ENCODE assay signal across 34 cellular contexts in the genomic region with DNA sequence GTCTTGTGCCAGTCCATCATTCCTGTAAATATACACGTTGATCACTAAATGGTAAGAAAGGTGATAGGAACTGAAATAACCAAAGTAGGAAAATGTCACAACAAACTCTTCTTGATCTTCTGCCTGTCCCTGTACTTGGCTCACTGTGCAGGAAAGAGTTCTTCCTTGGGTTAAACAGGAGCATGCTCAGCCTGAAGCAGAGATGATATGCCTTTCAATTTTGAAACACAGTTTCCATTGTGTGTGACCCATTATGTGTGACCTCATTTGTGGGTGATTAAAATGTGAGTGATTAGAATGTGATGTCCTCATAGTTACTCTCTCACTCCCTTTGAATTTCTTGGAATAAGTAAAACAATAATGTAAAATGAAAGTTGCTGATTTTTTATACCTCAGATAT.
"Had no signal": no experiment of that assay in that cellular context is flagged by ENCODE, and none has a peak within 500 bp of the region (broad histone marks: within the 10 kb centered on the region; RNA-seq: fewer than 3 reads in every experiment).

No MANE protein-coding gene starts in this region.

- H3K4me1 ChIP-seq: breast epithelium had no signal

- DNase-seq: activated B cell treated with CpG ODN at 0.5 μM for 24 hours; activated CD4-positive, alpha-beta memory T cell treated with anti-CD3 and anti-CD28 coated beads for 36 hours; activated CD4-positive, alpha-beta T cell treated with anti-CD3 and anti-CD28 coated beads for 4 hours; activated CD4-positive, alpha-beta T cell treated with anti-CD3 and anti-CD28 coated beads, Interleukin-2, amount 10 ng/mL, durations not matched to agents 24 days and 14 days; activated CD4-positive, alpha-beta T cell treated with anti-CD3 and anti-CD28 coated beads, Interleukin-2, amount 50 U/mL, for 1 hour; activated CD4-positive, alpha-beta T cell treated with anti-CD3 and anti-CD28 coated beads, Interleukin-2, amount 50 U/mL, for 4 hours; activated CD4-positive, CD25-positive, alpha-beta regulatory T cell treated with anti-CD3 and anti-CD28 coated beads, Interleukin-2, amount 50 U/mL, for 72 hours; activated CD8-positive, alpha-beta memory T cell treated with anti-CD3 and anti-CD28 coated beads, Interleukin-2, amount 50 U/mL, for 4 hours; activated CD8-positive, alpha-beta T cell treated with anti-CD3 and anti-CD28 coated beads for 36 hours; activated effector memory CD4-positive, alpha-beta T cell treated with anti-CD3 and anti-CD28 coated beads, Interleukin-2, amount 50 U/mL, for 16 hours; activated gamma-delta T cell treated with Interleukin-2 at 50 U/mL for 16 hours; activated naive CD4-positive, alpha-beta T cell; activated naive CD4-positive, alpha-beta T cell treated with anti-CD3 and anti-CD28 coated beads for 36 hours; activated naive CD4-positive, alpha-beta T cell treated with anti-CD3 and anti-CD28 coated beads, Interleukin-2, amount 50 U/mL, for 16 hours; activated naive CD8-positive, alpha-beta T cell treated with anti-CD3 and anti-CD28 coated beads for 36 hours; activated T-cell treated with anti-CD3 and anti-CD28 coated beads for 4 hours; activated T-cell treated with anti-CD3 and anti-CD28 coated beads, Interleukin-2, amount 50 U/mL, for 1 hour; activated T-cell treated with anti-CD3 and anti-CD28 coated beads, Interleukin-2, amount 50 U/mL, for 4 hours; activated T-cell treated with anti-CD3 and anti-CD28 coated beads, Interleukin-2, amount 50 U/mL, for 72 hours; adrenal gland; amniotic stem cell; aorta; body of pancreas; brain microvascular endothelial cell; central memory CD4-positive, alpha-beta T cell; T-helper 1 cell; T-helper 2 cell; T-helper 9 cell had no signal

- H3K36me3 ChIP-seq: adrenal gland, brain microvascular endothelial cell, breast epithelium had no signal

- FAIRE-seq: astrocyte, TTC549 had no signal

- ATAC-seq: activated CD8-positive, alpha-beta T cell treated with anti-CD3 and anti-CD28 coated beads for 36 hours; activated naive CD4-positive, alpha-beta T cell treated with anti-CD3 and anti-CD28 coated beads, Interleukin-2, amount 50 U/mL, for 72 hours; activated T-cell treated with anti-CD3 and anti-CD28 coated beads, Interleukin-2, amount 50 U/mL, for 4 hours; activated T-cell treated with anti-CD3 and anti-CD28 coated beads, Interleukin-2, amount 50 U/mL, for 72 hours; activated T-helper 17 cell treated with anti-CD3 and anti-CD28 coated beads, Interleukin-2, amount 50 U/mL, for 72 hours; body of pancreas had no signal

- H3K4me3 ChIP-seq: adrenal gland, body of pancreas, breast epithelium had no signal

- H3K9me3 ChIP-seq: adrenal gland, body of pancreas, breast epithelium had no signal

- H3K27ac ChIP-seq: adrenal gland, body of pancreas, brain microvascular endothelial cell, breast epithelium, VCaP had no signal

- H3K27me3 ChIP-seq: adrenal gland, body of pancreas, brain microvascular endothelial cell, breast epithelium had no signal
